8 cellular contexts compared by ENCODE assay signal in the genomic region with DNA sequence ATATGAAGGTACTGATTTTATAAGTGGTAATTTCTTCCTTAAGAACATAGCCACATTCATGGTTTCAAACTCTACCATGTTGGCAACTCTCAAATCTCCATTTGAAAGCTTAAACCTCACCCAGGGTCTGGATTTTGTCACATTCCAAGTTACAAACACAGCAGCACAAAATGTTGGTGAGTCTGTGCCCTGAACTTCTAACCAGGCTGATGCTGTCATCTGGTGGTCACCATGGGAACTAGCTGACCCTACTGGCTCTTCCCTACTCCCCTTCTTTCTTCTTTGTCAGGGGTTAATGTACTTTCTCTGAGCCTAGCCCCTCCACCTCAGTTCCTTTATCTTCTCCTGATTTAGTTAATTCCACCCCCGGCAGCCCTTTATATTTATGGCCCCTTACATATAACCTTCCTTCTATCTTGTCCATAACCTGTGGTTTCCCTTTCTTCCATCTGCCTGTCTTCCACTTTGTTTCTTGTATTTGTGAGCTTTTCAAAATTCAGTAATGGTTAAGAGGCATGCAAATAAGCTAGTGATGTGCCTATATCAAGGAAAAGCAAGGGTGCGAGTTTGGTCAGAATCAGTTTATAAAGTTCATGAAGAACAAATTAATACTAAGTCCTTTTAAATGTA. TPM values are rescaled to one million over a fixed set of nuclear protein-coding genes. Genes with fewer than 3 reads are reported as not detected.
DNase-seq lines count a peak whose midpoint lies in the region; ATAC-seq and TF ChIP-seq lines count a peak whose summit lies in the region.

No MANE protein-coding gene starts in this region.

- TF ChIP-seq CTCF in left ventricle myocardium inferior (IDR thresholded peaks at IDR 0.05; ENCODE audit: borderline replicate concordance), result peak; percentile 97

- peaks cover 39% of the 10 kb centered on the region for H3K4me1 Mint-ChIP-seq in activated naive CD8-positive, alpha-beta T cell treated with anti-CD3 and anti-CD28 coated beads, Interleukin-2, amount 50 U/mL, for 24 hours

- no peak overlapping the region for H3K4me3 Mint-ChIP-seq in activated naive CD8-positive, alpha-beta T cell treated with anti-CD3 and anti-CD28 coated beads, Interleukin-2, amount 50 U/mL, for 24 hours

- H3K27me3 ChIP-seq in left ventricle myocardium inferior (ENCODE audit: low read depth), result no peaks in the 10 kb centered on the region

- H3K36me3 ChIP-seq in left ventricle myocardium inferior, result peaks cover 47% of the 10 kb centered on the region

- no peak overlapping the region for H3K27ac ChIP-seq in left ventricle myocardium inferior (replicated peaks)

- H3K27ac Mint-ChIP-seq in activated naive CD8-positive, alpha-beta T cell treated with anti-CD3 and anti-CD28 coated beads, Interleukin-2, amount 50 U/mL, for 24 hours, result peak overlapping the region; percentile 32

- peaks cover 51% of the 10 kb centered on the region for H3K36me3 Mint-ChIP-seq in activated naive CD8-positive, alpha-beta T cell treated with anti-CD3 and anti-CD28 coated beads, Interleukin-2, amount 50 U/mL, for 24 hours (ENCODE audit: low read depth)

- H3K4me3 ChIP-seq in left ventricle myocardium inferior, result no peak overlapping the region

- H3K27me3 Mint-ChIP-seq in activated naive CD8-positive, alpha-beta T cell treated with anti-CD3 and anti-CD28 coated beads, Interleukin-2, amount 50 U/mL, for 24 hours, result no peaks in the 10 kb centered on the region

- intact Hi-C loops in left ventricle myocardium inferior (cut with micrococcal nuclease), result loop anchor here (2.0 kb wide), 1 partner anchor 292 kb away; no protein-coding TSS in a partner anchor

- peak; percentile 65 for ATAC-seq in HG02885 (IDR thresholded peaks at IDR 0.05; ENCODE audit: poor library complexity, unreplicated experiment)
- ATAC-seq in activated naive CD8-positive, alpha-beta T cell treated with anti-CD3 and anti-CD28 coated beads, Interleukin-2, amount 50 U/mL, for 24 hours, result no peak
- ATAC-seq in GM19452 (IDR thresholded peaks at IDR 0.05; ENCODE audit: unreplicated experiment), result no peak

- H3K4me1 ChIP-seq in left ventricle myocardium inferior, result peaks cover 30% of the 10 kb centered on the region

- no peaks in the 10 kb centered on the region for H3K9me3 Mint-ChIP-seq in activated naive CD8-positive, alpha-beta T cell treated with anti-CD3 and anti-CD28 coated beads, Interleukin-2, amount 50 U/mL, for 24 hours

- DNase-seq in SIG-M5 treated with dmso at 0.1 percent for 504 hours (lab: John Stamatoyannopoulos, UW; ENCODE audit: unreplicated experiment), result peak; percentile 37
- DNase-seq in SIG-M5 (lab: John Stamatoyannopoulos, UW), result no peak
- peak; percentile 39 for DNase-seq in RPMI8226
- peak; percentile 39 for DNase-seq in activated naive CD8-positive, alpha-beta T cell treated with anti-CD3 and anti-CD28 coated beads, Interleukin-2, amount 50 U/mL, for 24 hours
- no peak for DNase-seq in left ventricle myocardium inferior
- DNase-seq in pulmonary artery endothelial cell (ENCODE audit: low read depth, low spot score), result peak; percentile 8

- H3K9me3 ChIP-seq in left ventricle myocardium inferior (replicated peaks), result no peaks in the 10 kb centered on the region

RNA-seq across cellular contexts. Expression of gene TGFBR1, which starts 35.9 kb away (rescaled TPM):
- total RNA-seq in left ventricle myocardium inferior (12.3 TPM), pulmonary artery endothelial cell (14.8 and 15.5 TPM in 2 replicates)

Comparison
In these comparisons a context has a peak if more than half of its experiments do, and no peak if none do; other contexts are left out.
1. DNase-seq: peak in SIG-M5 treated with dmso at 0.1 percent for 504 hours (single experiment), RPMI8226 (single experiment), activated naive CD8-positive, alpha-beta T cell treated with anti-CD3 and anti-CD28 coated beads, Interleukin-2, amount 50 U/mL, for 24 hours (single experiment) and pulmonary artery endothelial cell (single experiment); none in SIG-M5 (single experiment) and left ventricle myocardium inferior (single experiment).